Comparison of ENCODE assay signal across 1 cellular context in the genomic region with DNA sequence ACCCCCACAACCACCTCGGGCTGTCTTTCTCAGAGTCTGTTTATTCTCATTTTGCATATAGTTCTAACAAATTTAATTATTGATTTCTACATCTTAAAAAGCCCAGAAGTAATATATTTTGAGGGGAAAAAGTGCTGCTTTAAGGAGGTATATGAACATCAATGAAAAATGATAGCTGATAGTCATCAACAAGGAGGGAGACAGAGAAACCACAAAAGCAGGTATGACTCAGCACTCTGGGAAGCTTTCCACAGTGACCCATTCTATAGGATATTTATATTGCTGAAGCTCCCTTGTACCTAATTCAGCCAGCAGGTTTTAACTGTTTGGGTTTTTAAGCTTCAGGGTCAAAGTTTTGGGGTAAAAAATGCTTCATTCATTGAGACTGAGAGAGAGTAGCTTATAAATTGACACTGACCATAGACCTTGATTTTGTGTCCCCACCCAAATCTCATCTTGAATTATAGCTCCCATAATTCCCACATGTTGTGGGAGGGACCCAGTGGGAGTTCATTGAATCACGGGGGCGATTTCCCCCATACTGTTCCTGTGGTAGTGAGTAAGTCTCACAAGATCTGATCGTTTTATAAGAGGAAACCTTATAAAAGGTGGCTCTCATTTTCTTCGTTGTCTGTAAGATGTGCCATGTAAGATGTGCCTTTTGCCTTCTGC.
TF ChIP-seq lines count a peak whose summit lies in the region.

No MANE protein-coding gene starts in this region.

TF ChIP-seq in IMR-90, 13 proteins besides CTCF, POLR2A, EP300 and RAD21 (continued from another document):
- TF ChIP-seq USF2 (IDR thresholded peaks at IDR 0.05; ENCODE audit: low read depth, low read length) (no peak), FOS (IDR thresholded peaks at IDR 0.05; ENCODE audit: low read depth, low read length) (peak; percentile 72; the same call in 1 of the 2 replicates), MXI1 (IDR thresholded peaks at IDR 0.05; ENCODE audit: borderline replicate concordance, low read depth, low read length) (no peak), BHLHE40 (IDR thresholded peaks at IDR 0.05; ENCODE audit: low read depth, low read length) (no peak), RFX5 (IDR thresholded peaks at IDR 0.05; ENCODE audit: low read depth, low read length) (no peak), SMC3 (IDR thresholded peaks at IDR 0.05; ENCODE audit: low read depth, low read length) (no peak), RCOR1 (IDR thresholded peaks at IDR 0.05; ENCODE audit: insufficient replicate concordance, low read length) (no peak)
- TF ChIP-seq, protein P1, sequence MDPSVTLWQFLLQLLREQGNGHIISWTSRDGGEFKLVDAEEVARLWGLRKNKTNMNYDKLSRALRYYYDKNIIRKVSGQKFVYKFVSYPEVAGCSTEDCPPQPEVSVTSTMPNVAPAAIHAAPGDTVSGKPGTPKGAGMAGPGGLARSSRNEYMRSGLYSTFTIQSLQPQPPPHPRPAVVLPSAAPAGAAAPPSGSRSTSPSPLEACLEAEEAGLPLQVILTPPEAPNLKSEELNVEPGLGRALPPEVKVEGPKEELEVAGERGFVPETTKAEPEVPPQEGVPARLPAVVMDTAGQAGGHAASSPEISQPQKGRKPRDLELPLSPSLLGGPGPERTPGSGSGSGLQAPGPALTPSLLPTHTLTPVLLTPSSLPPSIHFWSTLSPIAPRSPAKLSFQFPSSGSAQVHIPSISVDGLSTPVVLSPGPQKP (IDR thresholded peaks at IDR 0.05; ENCODE audit: borderline replicate concordance, low read depth, low read length) = no peak
